Comparison of ENCODE assay signal across 17 cellular contexts in the genomic region with DNA sequence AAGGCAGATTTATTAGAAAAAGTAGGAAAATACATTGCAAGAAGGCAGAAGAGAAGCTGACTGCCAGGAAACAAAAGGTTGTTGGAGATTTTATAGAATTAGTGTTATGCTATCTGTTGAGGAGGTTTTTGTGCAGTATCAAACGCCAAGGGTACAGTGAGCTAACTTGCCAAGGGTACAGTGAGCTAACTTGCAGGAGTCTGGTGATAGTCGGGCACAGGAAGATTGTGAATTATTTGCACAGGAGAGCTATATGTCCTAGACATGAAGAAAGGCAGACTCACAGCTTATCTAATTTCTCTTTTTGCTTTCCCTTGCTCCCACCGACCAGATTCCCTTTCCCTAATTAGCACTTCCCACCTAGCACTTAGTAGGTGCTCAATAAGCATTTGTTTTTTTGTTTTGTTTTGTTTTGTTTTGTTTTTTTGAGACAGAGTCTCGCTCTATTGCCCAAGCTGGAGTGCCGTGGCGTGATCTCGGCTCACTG. TPM values are rescaled to one million over a fixed set of nuclear protein-coding genes. Genes with fewer than 3 reads are reported as not detected.
DNase-seq lines count a peak whose midpoint lies in the region; ATAC-seq and TF ChIP-seq lines count a peak whose summit lies in the region.
"Had no signal": no experiment of that assay in that cellular context is flagged by ENCODE, and none has a peak within 500 bp of the region (broad histone marks: within the 10 kb centered on the region; RNA-seq: fewer than 3 reads in every experiment).

No MANE protein-coding gene starts in this region.

- H3K4me1 Mint-ChIP-seq in CD4-positive, alpha-beta T cell (ENCODE audit: low read depth) = peaks cover 69% of the 10 kb centered on the region
- H3K4me1 Mint-ChIP-seq in activated naive CD8-positive, alpha-beta T cell treated with anti-CD3 and anti-CD28 coated beads for 36 hours = peaks cover 61% of the 10 kb centered on the region
- peaks cover 59 to 75% of the 10 kb centered on the region in 2 donors for H3K4me1 Mint-ChIP-seq in natural killer cell

- peaks cover 70% of the 10 kb centered on the region for H3K4me1 ChIP-seq in KMS-11 (ENCODE audit: low read depth, poor library complexity, severe bottlenecking)

- no peaks in the 10 kb centered on the region for H3K9me3 Mint-ChIP-seq in CD4-positive, alpha-beta T cell
- peaks cover 1% of the 10 kb centered on the region for H3K9me3 Mint-ChIP-seq in activated naive CD8-positive, alpha-beta T cell treated with anti-CD3 and anti-CD28 coated beads for 36 hours
- no peaks in the 10 kb centered on the region for H3K9me3 Mint-ChIP-seq in natural killer cell

- TF ChIP-seq CTCF in CD4-positive, alpha-beta T cell (IDR thresholded peaks at IDR 0.05) = no peak
- TF ChIP-seq CTCF in KMS-11 (conservative IDR thresholded peaks at IDR 0.05; ENCODE audit: low read depth, low read length) (no peak), natural killer cell (IDR thresholded peaks at IDR 0.05) (no peak)

- H4K20me1 ChIP-seq in KMS-11 (ENCODE audit: insufficient read depth) = no peaks in the 10 kb centered on the region

- intact Hi-C loops in CD4-positive, alpha-beta T cell (cut with DNase I, micrococcal nuclease) = no loop called here
- intact Hi-C loops in natural killer cell (cut with micrococcal nuclease) = no loop called here

- H3K9ac ChIP-seq in KMS-11 = no peak overlapping the region

- H3K9me3 ChIP-seq in CD4-positive, alpha-beta T cell (ENCODE audit: control insufficient read depth, low read length) = no peaks in the 10 kb centered on the region

- H3K27me3 ChIP-seq in CD4-positive, alpha-beta T cell (ENCODE audit: control insufficient read depth, insufficient read depth, low read length) = no peaks in the 10 kb centered on the region
- H3K27me3 ChIP-seq in KMS-11 (ENCODE audit: insufficient read depth, low read depth) = no peaks in the 10 kb centered on the region
- H3K27me3 ChIP-seq: cardiac muscle cell had no signal

- no peaks in the 10 kb centered on the region for H3K36me3 ChIP-seq in KMS-11 (ENCODE audit: insufficient read depth)
- H3K36me3 ChIP-seq: cardiac muscle cell had no signal

- H3K27me3 Mint-ChIP-seq in CD4-positive, alpha-beta T cell = no peaks in the 10 kb centered on the region
- no peaks in the 10 kb centered on the region for H3K27me3 Mint-ChIP-seq in activated naive CD8-positive, alpha-beta T cell treated with anti-CD3 and anti-CD28 coated beads for 36 hours
- H3K27me3 Mint-ChIP-seq in natural killer cell (ENCODE audit: low read depth in 2 of 2) = no peaks in the 10 kb centered on the region

- DNase-seq in CD4-positive, alpha-beta T cell = no peak
- DNase-seq in activated naive CD8-positive, alpha-beta T cell treated with anti-CD3 and anti-CD28 coated beads for 36 hours = no peak
- DNase-seq in natural killer cell = no peak
- DNase-seq in SKM-1 (lab: John Stamatoyannopoulos, UW; ENCODE audit: unreplicated experiment) = no peak
- no peak for DNase-seq in stimulated activated CD4-positive, alpha-beta T cell treated with anti-CD3 and anti-CD28 coated beads, Interleukin-2, amount 100 ng/mL, for 24 hours
- DNase-seq: activated CD4-positive, CD25-positive, alpha-beta regulatory T cell; activated gamma-delta T cell; COR-L47; H7; kidney; SIG-M5; stimulated activated CD4-positive, alpha-beta T cell treated with anti-CD3 and anti-CD28 coated beads, Interleukin-2, amount 100 ng/mL, for 48 hours had no signal

- POLR2A ChIA-PET in CD4-positive, alpha-beta T cell (lab: Charles Lee) = interaction anchor here (0.7 to 33.5 kb wide), 8 partner anchors 0 to 178 kb away, joined by 3 to 925 read pairs (median 4); partner anchors contain the start of genes COX5A, CSK, RPP25 and SCAMP2

- CTCF ChIA-PET in CD4-positive, alpha-beta T cell (lab: Charles Lee) = interaction anchor here (1.2 to 9.5 kb wide), 5 partner anchors 8 to 17 kb away, joined by 4 to 231 read pairs (median 38); no protein-coding TSS in a partner anchor

- peak overlapping the region; percentile 99; the same call in 1 of the 2 replicates for H3K4me2 ChIP-seq in KMS-11

- peak overlapping the region; percentile 93 for H3K27ac ChIP-seq in CD4-positive, alpha-beta T cell (ENCODE audit: low read depth, low read length)
- no peak overlapping the region for H3K27ac ChIP-seq in KMS-11

- H3K79me2 ChIP-seq in KMS-11 (ENCODE audit: insufficient read depth, low read depth) = peaks cover 19% of the 10 kb centered on the region

- no peak overlapping the region for H2AFZ ChIP-seq in KMS-11 (ENCODE audit: low read depth)

- peak overlapping the region; percentile 94 for H3K27ac Mint-ChIP-seq in CD4-positive, alpha-beta T cell
- H3K27ac Mint-ChIP-seq in activated naive CD8-positive, alpha-beta T cell treated with anti-CD3 and anti-CD28 coated beads for 36 hours = peak overlapping the region; percentile 96
- peak overlapping the region; percentile 97 to 98 for H3K27ac Mint-ChIP-seq in natural killer cell

- H3K4me3 ChIP-seq in KMS-11 (IDR thresholded peaks at IDR 0.05; ENCODE audit: insufficient read depth, low read depth, low read length) = no peak overlapping the region
- H3K4me3 ChIP-seq: cardiac muscle cell had no signal

- peak overlapping the region; percentile 89 for H3K4me3 Mint-ChIP-seq in CD4-positive, alpha-beta T cell
- H3K4me3 Mint-ChIP-seq in activated naive CD8-positive, alpha-beta T cell treated with anti-CD3 and anti-CD28 coated beads for 36 hours = peak overlapping the region; percentile 42
- peak overlapping the region; percentile 92 for H3K4me3 Mint-ChIP-seq in natural killer cell

- ATAC-seq in CD4-positive, alpha-beta T cell (ENCODE audit: poor library complexity) = no peak
- ATAC-seq in natural killer cell (no peak), GM21576 (IDR thresholded peaks at IDR 0.05; ENCODE audit: unreplicated experiment) (no peak)

- H3K36me3 Mint-ChIP-seq in CD4-positive, alpha-beta T cell (ENCODE audit: low read depth) = peaks cover 17% of the 10 kb centered on the region
- peaks cover 36% of the 10 kb centered on the region for H3K36me3 Mint-ChIP-seq in activated naive CD8-positive, alpha-beta T cell treated with anti-CD3 and anti-CD28 coated beads for 36 hours
- H3K36me3 Mint-ChIP-seq in natural killer cell = no peaks in the 10 kb centered on the region

RNA-seq across cellular contexts. Expression of gene CSK, which starts 2.7 kb away (rescaled TPM):
- 100 to 1,000 TPM; 114 to 118 TPM for total RNA-seq in CD4-positive, alpha-beta T cell
- 100 to 1,000 TPM; 308 to 310 TPM for total RNA-seq in activated naive CD8-positive, alpha-beta T cell treated with anti-CD3 and anti-CD28 coated beads for 36 hours
- 100 to 1,000 TPM; 282 to 334 (median 287) TPM for total RNA-seq in natural killer cell

RNA-seq across cellular contexts. Expression of gene CYP1A2, which starts 30.6 kb away (rescaled TPM):
- not detected for total RNA-seq in CD4-positive, alpha-beta T cell
- total RNA-seq in activated naive CD8-positive, alpha-beta T cell treated with anti-CD3 and anti-CD28 coated beads for 36 hours = not detected
- not detected for total RNA-seq in natural killer cell
- total RNA-seq: cardiac muscle cell, H7, kidney, MCF 10A, renal cortical epithelial cell had no signal

RNA-seq across cellular contexts. Expression of gene LMAN1L, which starts 33.4 kb away (rescaled TPM):
- total RNA-seq in CD4-positive, alpha-beta T cell = under 1 TPM; 0.56 to 0.93 TPM
- total RNA-seq in activated naive CD8-positive, alpha-beta T cell treated with anti-CD3 and anti-CD28 coated beads for 36 hours = under 1 TPM; 0.14 to 0.33 TPM
- 1 to 10 TPM in 1 of 3 donors, under 1 TPM in 2; 0.72 to 1.1 (median 0.94) TPM for total RNA-seq in natural killer cell
- total RNA-seq: cardiac muscle cell, H7, kidney, renal cortical epithelial cell had no signal

RNA-seq across cellular contexts. Expression of gene CPLX3, which starts 47.2 kb away (rescaled TPM):
- under 1 TPM; 0.16 to 0.53 TPM for total RNA-seq in CD4-positive, alpha-beta T cell
- under 1 TPM in 1 of 2 experiments, not detected in 1; 0.19 TPM for total RNA-seq in activated naive CD8-positive, alpha-beta T cell treated with anti-CD3 and anti-CD28 coated beads for 36 hours
- total RNA-seq in natural killer cell = under 1 TPM in 2 of 3 donors, not detected in 1; 0.16 to 0.93 TPM
- total RNA-seq: cardiac muscle cell, kidney, MCF 10A, renal cortical epithelial cell had no signal

RNA-seq across cellular contexts. Expression of gene CYP1A1, which starts 53.9 kb away (rescaled TPM):
- not detected for total RNA-seq in CD4-positive, alpha-beta T cell
- total RNA-seq in activated naive CD8-positive, alpha-beta T cell treated with anti-CD3 and anti-CD28 coated beads for 36 hours = 1 to 10 TPM; 4.7 to 4.9 TPM
- under 1 TPM in 1 of 3 donors, not detected in 2; 0.33 TPM for total RNA-seq in natural killer cell
- total RNA-seq: MCF 10A, renal cortical epithelial cell had no signal

Comparison
In these comparisons a context has a peak if more than half of its experiments do, and no peak if none do; other contexts are left out.
1. H3K4me3 Mint-ChIP-seq: peak in every context shown above with its lines; median percentile 92 in natural killer cell; 89 in CD4-positive, alpha-beta T cell; 42 in activated naive CD8-positive, alpha-beta T cell treated with anti-CD3 and anti-CD28 coated beads for 36 hours.